In genomic region chr3:124263168-124263567, GRCh38 we compare ENCODE assay signal across 11 cellular contexts.
A peak's percentile ranks its signal among the peaks of the same experiment; 100 is the strongest.
DNase-seq lines count a peak whose midpoint lies in the region; ATAC-seq and TF ChIP-seq lines count a peak whose summit lies in the region.
"Had no signal": no experiment of that assay in that cellular context is flagged by ENCODE, and none has a peak within 500 bp of the region (broad histone marks: within the 10 kb centered on the region; RNA-seq: fewer than 3 reads in every experiment).

No MANE protein-coding gene starts in this region.

- peak overlapping the region; percentile 47 for H3K4me2 ChIP-seq in mammary epithelial cell (ENCODE audit: insufficient read depth, low read depth, low read length)

- BruUV-seq in mammary epithelial cell (replicated peaks; lab: Mats Ljungman, UMichigan), result no TSS peak

- H3K9me3 ChIP-seq in MG63 (no peaks in the 10 kb centered on the region), mammary epithelial cell (replicated peaks; ENCODE audit: insufficient read depth, low read length) (no peaks in the 10 kb centered on the region)
- H3K9me3 ChIP-seq: colonic mucosa, Peyer's patch, testis had no signal

- DNase-seq in Caki2 (ENCODE audit: low read depth) (peak; percentile 73), MG63 (peak; percentile 78), mammary epithelial cell (peak; percentile 93), lung microvascular endothelial cell (ENCODE audit: low read depth in 2 of 2) (peak; percentile 87 to 91)
- DNase-seq in activated effector memory CD4-positive, alpha-beta T cell treated with Interleukin-2 at 50 U/mL for 16 hours, result no peak
- DNase-seq: colonic mucosa, Peyer's patch, testis had no signal

- intact Hi-C loops in mammary epithelial cell (cut with micrococcal nuclease), result no loop called here

- no peak for ATAC-seq in HG03565 (IDR thresholded peaks at IDR 0.05; ENCODE audit: unreplicated experiment)
- ATAC-seq in HG02973 (IDR thresholded peaks at IDR 0.05; ENCODE audit: unreplicated experiment), result no peak
- ATAC-seq in GM21723 (IDR thresholded peaks at IDR 0.05; ENCODE audit: unreplicated experiment), result no peak

- no peaks in the 10 kb centered on the region for H4K20me1 ChIP-seq in mammary epithelial cell (ENCODE audit: insufficient read depth, low read length)

- H3K27me3 ChIP-seq in MG63 (no peaks in the 10 kb centered on the region), mammary epithelial cell (ENCODE audit: insufficient read depth, low read length) (no peaks in the 10 kb centered on the region)
- H3K27me3 ChIP-seq: colonic mucosa, Peyer's patch, testis had no signal

- H3K4me3 ChIP-seq in MG63, result no peak overlapping the region
- H3K4me3 ChIP-seq in mammary epithelial cell (replicated peaks in 1 of 3; ENCODE audit: insufficient read depth in 1 of 3, low read depth in 2 of 3, low read length in 3 of 3), result no peak overlapping the region
- H3K4me3 ChIP-seq: colonic mucosa, Peyer's patch, testis had no signal

- WGBS in mammary epithelial cell (ENCODE audit: low coverage, missing lambda C conversion rate), result 4% methylated on average over 4 of the region's 4 CpGs

- H2AFZ ChIP-seq in mammary epithelial cell (ENCODE audit: low read depth, low read length), result no peak overlapping the region

- no peaks in the 10 kb centered on the region for H3K36me3 ChIP-seq in MG63
- no peaks in the 10 kb centered on the region for H3K36me3 ChIP-seq in mammary epithelial cell (ENCODE audit: insufficient read depth, low read length)
- H3K36me3 ChIP-seq: colonic mucosa, Peyer's patch had no signal

- peak overlapping the region; percentile 23 for H3K27ac ChIP-seq in mammary epithelial cell (ENCODE audit: insufficient read depth, low read depth, low read length)
- H3K27ac ChIP-seq: colonic mucosa, Peyer's patch, testis had no signal

- H3K9ac ChIP-seq in mammary epithelial cell (ENCODE audit: insufficient read depth, low read length), result no peak overlapping the region

- peaks cover 36% of the 10 kb centered on the region for H3K4me1 ChIP-seq in mammary epithelial cell (ENCODE audit: insufficient read depth, low read length)
- H3K4me1 ChIP-seq: colonic mucosa had no signal

- CTCF ChIA-PET in mammary epithelial cell (lab: Charles Lee; ENCODE audit: low non-redundant PET), result no interaction called here

- dilution Hi-C loops in mammary epithelial cell (cut with HindIII; ENCODE audit: low sequenced_read_pairs), result no loop called here

- in situ Hi-C loops in Caki2 (cut with HindIII; ENCODE audit: low pct_unique_long_range_greater_than_20kb, low sequenced_read_pairs), result no loop called here
- in situ Hi-C loops in mammary epithelial cell (cut with MboI; ENCODE audit: low sequenced_read_pairs in 2 of 2), result no loop called here

- TF ChIP-seq CTCF in mammary epithelial cell (conservative IDR thresholded peaks at IDR 0.05 in 1 of 2, IDR thresholded peaks at IDR 0.05 in 1 of 2; ENCODE audit: extremely low read depth in 1 of 2, insufficient read depth in 1 of 2, low read depth in 1 of 2, low read length in 2 of 2), result no peak

- no peaks in the 10 kb centered on the region for H3K79me2 ChIP-seq in mammary epithelial cell (ENCODE audit: insufficient read depth, low read length)
